Comparison of ENCODE assay signal across 15 cellular contexts in the genomic region with DNA sequence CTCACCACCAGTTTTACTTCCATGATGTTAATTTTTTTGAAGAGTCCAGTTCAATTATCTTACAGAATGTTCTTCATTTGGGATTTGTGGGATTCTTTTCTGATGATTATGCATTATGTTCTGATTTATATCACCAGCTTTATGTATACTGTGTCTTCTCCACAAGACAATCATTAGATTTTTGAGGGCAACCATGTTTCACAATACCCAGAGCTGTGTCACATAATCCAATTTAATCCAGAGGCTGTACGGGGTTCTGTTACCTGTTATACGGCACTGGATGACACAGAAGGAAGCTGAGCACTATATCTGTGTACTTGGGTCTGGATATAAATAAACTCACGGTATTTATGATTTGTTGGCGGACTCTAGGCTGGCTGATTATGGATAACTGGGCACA. TPM values are rescaled to one million over a fixed set of nuclear protein-coding genes. Genes with fewer than 3 reads are reported as not detected.
DNase-seq lines count a peak whose midpoint lies in the region; ATAC-seq and TF ChIP-seq lines count a peak whose summit lies in the region.
"Had no signal": no experiment of that assay in that cellular context is flagged by ENCODE, and none has a peak within 500 bp of the region (broad histone marks: within the 10 kb centered on the region; RNA-seq: fewer than 3 reads in every experiment).

No MANE protein-coding gene starts in this region.

- H3K36me3 ChIP-seq in IMR-90 (ENCODE audit: control insufficient read depth, insufficient read depth, low read length) (no peaks in the 10 kb centered on the region), SK-N-SH (replicated peaks in 1 of 2; ENCODE audit: control insufficient read depth in 1 of 2, insufficient read depth in 2 of 2, low read length in 1 of 2) (no peaks in the 10 kb centered on the region)
- H3K36me3 ChIP-seq: BLaER1 had no signal

- H3K27ac ChIP-seq in IMR-90 (ENCODE audit: insufficient read depth, low read length) (no peak overlapping the region), SK-N-SH (ENCODE audit: low read depth in 2 of 2, low read length in 1 of 2) (no peak overlapping the region)
- H3K27ac ChIP-seq: 22Rv1, BLaER1 had no signal

- no peak overlapping the region for H4K91ac ChIP-seq in IMR-90 (ENCODE audit: insufficient read depth, low read depth, low read length)

- POLR2A ChIA-PET in IMR-90 (lab: Charles Lee; ENCODE audit: unreplicated experiment): no interaction called here
- POLR2A ChIA-PET in SK-N-SH (lab: Yijun Ruan, JAX): no interaction called here

- no TSS peak for BruUV-seq in IMR-90 (replicated peaks; lab: Mats Ljungman, UMichigan)

- dilution Hi-C loops in IMR-90 (cut with HindIII; ENCODE audit: low sequenced_read_pairs, unreplicated experiment): no loop called here

- no peak overlapping the region for H4K5ac ChIP-seq in IMR-90 (ENCODE audit: low read depth, low read length)

- H3K9me3 Mint-ChIP-seq in mesothelial cell of epicardium: no peaks in the 10 kb centered on the region
- H3K9me3 Mint-ChIP-seq: CD4-positive, alpha-beta memory T cell; H9 had no signal

- WGBS in IMR-90 (ENCODE audit: extremely low coverage in 2 of 2, insufficient read length in 1 of 2), 2 experiments: 100% methylated on average over 2 of the region's 4 CpGs; no CpG with 5 or more reads in 1 of the 2 experiments
- WGBS in SK-N-SH (ENCODE audit: low lambda C conversion rate): 35% methylated on average over 4 of the region's 4 CpGs

- H3K9me1 ChIP-seq in IMR-90 (ENCODE audit: insufficient read depth, low read length): no peaks in the 10 kb centered on the region

- H3K27me3 Mint-ChIP-seq in mesothelial cell of epicardium (ENCODE audit: low read depth): no peaks in the 10 kb centered on the region
- H3K27me3 Mint-ChIP-seq: CD4-positive, alpha-beta memory T cell had no signal

- no peaks in the 10 kb centered on the region for H3K4me1 Mint-ChIP-seq in mesothelial cell of epicardium
- H3K4me1 Mint-ChIP-seq: CD14-positive monocyte; CD4-positive, alpha-beta memory T cell; H9 had no signal

- no peaks in the 10 kb centered on the region for H3K9me2 ChIP-seq in SK-N-SH

- H2AK5ac ChIP-seq in IMR-90 (ENCODE audit: low read depth, low read length): no peak overlapping the region

- TF ChIP-seq EP300 in SK-N-SH (IDR thresholded peaks at IDR 0.05; ENCODE audit: borderline replicate concordance in 1 of 2, low read depth in 1 of 2, low read length in 1 of 2): no peak

- no peak overlapping the region for H3K4ac ChIP-seq in IMR-90 (ENCODE audit: low read depth, low read length)

- peaks cover 3% of the 10 kb centered on the region; the same call in 1 of the 2 replicates for H3K27me3 ChIP-seq in IMR-90 (ENCODE audit: control insufficient read depth, insufficient read depth, low read length)
- H3K27me3 ChIP-seq in SK-N-SH (ENCODE audit: insufficient read depth): no peaks in the 10 kb centered on the region
- H3K27me3 ChIP-seq: BLaER1 had no signal

- no peak overlapping the region for H2BK20ac ChIP-seq in IMR-90 (ENCODE audit: low read depth, low read length)

- no peaks in the 10 kb centered on the region for H3F3A ChIP-seq in SK-N-SH (replicated peaks; ENCODE audit: insufficient read depth)

- H3K9me3 ChIP-seq in IMR-90 (ENCODE audit: control insufficient read depth, insufficient read depth, low read length) (no peaks in the 10 kb centered on the region), SK-N-SH (no peaks in the 10 kb centered on the region)
- H3K9me3 ChIP-seq: BLaER1 had no signal

- no peak overlapping the region for H3K4me3 Mint-ChIP-seq in mesothelial cell of epicardium
- H3K4me3 Mint-ChIP-seq: CD14-positive monocyte; CD4-positive, alpha-beta memory T cell; H9 had no signal

- no peaks in the 10 kb centered on the region for H3K79me1 ChIP-seq in IMR-90 (ENCODE audit: low read depth in 1 of 2, low read length in 2 of 2)

- H3K79me2 ChIP-seq in SK-N-SH (ENCODE audit: insufficient read depth): no peaks in the 10 kb centered on the region

- H2BK5ac ChIP-seq in IMR-90 (ENCODE audit: low read depth, low read length, poor library complexity, severe bottlenecking): no peak overlapping the region

- TF ChIP-seq RAD21 in IMR-90 (IDR thresholded peaks at IDR 0.05; ENCODE audit: low read length): no peak
- TF ChIP-seq RAD21 in SK-N-SH (IDR thresholded peaks at IDR 0.05; ENCODE audit: low read length): no peak

- H3K23ac ChIP-seq in IMR-90 (ENCODE audit: low read depth, low read length): no peak overlapping the region

- H3K4me2 ChIP-seq in IMR-90 (ENCODE audit: low read depth, low read length) (no peak overlapping the region), SK-N-SH (no peak overlapping the region)
- H3K4me2 ChIP-seq: BLaER1 had no signal

- H3K9ac ChIP-seq in IMR-90 (ENCODE audit: low read depth, low read length) (no peak overlapping the region), SK-N-SH (no peak overlapping the region)
- H3K9ac ChIP-seq: BLaER1 had no signal

- DNase-seq in left ventricle myocardium superior: no peak
- no peak for DNase-seq in left cardiac atrium
- no peak for DNase-seq in IMR-90
- peak; percentile 23 for DNase-seq in SK-N-SH
- no peak for DNase-seq in RPMI8226
- no peak for DNase-seq in mesothelial cell of epicardium (ENCODE audit: low spot score in 2 of 2, unreplicated experiment in 2 of 2)
- DNase-seq: CD4-positive, alpha-beta memory T cell; DMS79 treated with DMSO at 0.1 percent for 48 hours; GF-D8; H9 had no signal

- no peak overlapping the region for H3K27ac Mint-ChIP-seq in mesothelial cell of epicardium
- H3K27ac Mint-ChIP-seq: CD14-positive monocyte; CD4-positive, alpha-beta memory T cell; H9 had no signal

- TF ChIP-seq POLR2A in IMR-90 (IDR thresholded peaks at IDR 0.05; ENCODE audit: low read depth, low read length): no peak

- peaks cover 3% of the 10 kb centered on the region for H3K36me3 Mint-ChIP-seq in mesothelial cell of epicardium
- H3K36me3 Mint-ChIP-seq: CD4-positive, alpha-beta memory T cell had no signal

- H3K14ac ChIP-seq in IMR-90 (replicated peaks; ENCODE audit: low read depth, low read length): no peak overlapping the region

- no peak overlapping the region for H3K18ac ChIP-seq in IMR-90 (ENCODE audit: low read depth, low read length)

- in situ Hi-C loops in IMR-90 (cut with MboI; ENCODE audit: low sequenced_read_pairs): no loop called here

- H3K4me1 ChIP-seq in IMR-90 (ENCODE audit: control insufficient read depth, insufficient read depth, low read length): no peaks in the 10 kb centered on the region
- peaks cover 0 to 3% of the 10 kb centered on the region in 2 experiments; a peak in 1 of 4 replicates for H3K4me1 ChIP-seq in SK-N-SH (ENCODE audit: control insufficient read depth in 1 of 2, insufficient read depth in 2 of 2, low read depth in 1 of 2, low read length in 1 of 2)

- intact Hi-C loops in left ventricle myocardium superior (cut with micrococcal nuclease): no loop called here
- intact Hi-C loops in left cardiac atrium (cut with DNase I): no loop called here
- intact Hi-C loops in IMR-90 (cut with micrococcal nuclease): no loop called here

- no peak overlapping the region for H3K56ac ChIP-seq in IMR-90 (ENCODE audit: extremely low read depth, insufficient read depth, low read length)

- CTCF ChIA-PET in IMR-90 (lab: Yijun Ruan, JAX) (no interaction called here), SK-N-SH (lab: Yijun Ruan, JAX) (interaction anchor here (1.5 kb wide), 1 partner anchor 19 kb away, joined by 3 read pairs; no protein-coding TSS in a partner anchor)

- H3K4me3 ChIP-seq in IMR-90 (ENCODE audit: insufficient read depth, low read depth, low read length) (no peak overlapping the region), SK-N-SH (ENCODE audit: low read depth in 2 of 2, low read length in 1 of 2) (no peak overlapping the region)
- H3K4me3 ChIP-seq: BLaER1 had no signal

- ATAC-seq in left ventricle myocardium superior (peak; percentile 36), left cardiac atrium (no peak), IMR-90 (ENCODE audit: low read depth) (no peak), esophagus mucosa (peak; percentile 65), HG03469 (IDR thresholded peaks at IDR 0.05; ENCODE audit: unreplicated experiment) (no peak)

- H4K20me1 ChIP-seq in IMR-90 (ENCODE audit: insufficient read depth, low read length) (no peaks in the 10 kb centered on the region), SK-N-SH (ENCODE audit: insufficient read depth) (no peaks in the 10 kb centered on the region)
- H4K20me1 ChIP-seq: BLaER1 had no signal

- TF ChIP-seq CTCF in IMR-90 (conservative IDR thresholded peaks at IDR 0.05; ENCODE audit: low read depth, low read length) (no peak), SK-N-SH (IDR thresholded peaks at IDR 0.05) (no peak), mesothelial cell of epicardium (IDR thresholded peaks at IDR 0.05; ENCODE audit: unreplicated experiment) (no peak)

- no peak overlapping the region for H2AK9ac ChIP-seq in IMR-90 (replicated peaks; ENCODE audit: low read depth, low read length, poor library complexity)

- H4K8ac ChIP-seq in IMR-90 (ENCODE audit: low read depth in 2 of 2, low read length in 2 of 2): no peak overlapping the region

- no peak overlapping the region for H2BK15ac ChIP-seq in IMR-90 (ENCODE audit: low read depth, low read length)

- no peak overlapping the region for H2BK120ac ChIP-seq in IMR-90 (ENCODE audit: low read depth, low read length)

- no peak overlapping the region for H2AFZ ChIP-seq in IMR-90 (replicated peaks; ENCODE audit: low read length, poor library complexity)
- H2AFZ ChIP-seq in SK-N-SH (ENCODE audit: low read depth): no peak overlapping the region

RNA-seq across cellular contexts. Expression of a gene that starts 41.6 kb away (rescaled TPM):
- total RNA-seq in left ventricle myocardium superior: 84.7 TPM
- total RNA-seq in left cardiac atrium: 100 to 1,000 TPM; 118 to 142 TPM
- 232 and 305 TPM in 2 replicates for total RNA-seq in IMR-90 (2012; rRNA removed)
- polyA plus RNA-seq in IMR-90 (2012; rRNA removed): 468 and 481 TPM in 2 replicates
- polyA plus RNA-seq in IMR-90 (2012; cell fraction: cytosol; rRNA removed): 279 and 282 TPM in 2 replicates
- 170 and 221 TPM in 2 replicates for polyA plus RNA-seq in IMR-90 (2012; cell fraction: nucleus; rRNA removed; ENCODE audit: low replicate concordance)
- polyA plus RNA-seq in SK-N-SH (2012; rRNA removed): 420 and 596 TPM in 2 replicates
- polyA plus RNA-seq in SK-N-SH (2012; cell fraction: cytosol; rRNA removed): 321 and 410 TPM in 2 replicates
- 270 and 432 TPM in 2 replicates for polyA plus RNA-seq in SK-N-SH (2012; cell fraction: nucleus; rRNA removed)
- 140 TPM for total RNA-seq in esophagus mucosa
- 142 to 151 TPM (median 146 TPM) in 3 replicates for total RNA-seq in mesothelial cell of epicardium

RNA-seq across cellular contexts. Expression of a gene that starts 41.8 kb away (rescaled TPM):
- 4.9 TPM for total RNA-seq in left ventricle myocardium superior
- total RNA-seq in left cardiac atrium: 1 to 10 TPM; 3.8 to 6.0 TPM
- 7.5 and 10.8 TPM in 2 replicates for total RNA-seq in IMR-90 (2012; rRNA removed)
- polyA plus RNA-seq in IMR-90 (2012; rRNA removed): 2.6 and 3.3 TPM in 2 replicates
- polyA plus RNA-seq in IMR-90 (2012; cell fraction: cytosol; rRNA removed): 0.42 and 0.84 TPM in 2 replicates
- polyA plus RNA-seq in IMR-90 (2012; cell fraction: nucleus; rRNA removed; ENCODE audit: low replicate concordance): 1.9 TPM in 2 replicates
- polyA plus RNA-seq in SK-N-SH (2012; rRNA removed): 2.3 and 2.5 TPM in 2 replicates
- 2.6 TPM in 2 replicates for polyA plus RNA-seq in SK-N-SH (2012; cell fraction: cytosol; rRNA removed)
- 2.6 and 2.7 TPM in 2 replicates for polyA plus RNA-seq in SK-N-SH (2012; cell fraction: nucleus; rRNA removed)
- 6.3 TPM for total RNA-seq in esophagus mucosa
- 8.8 to 13.6 TPM (median 9.0 TPM) in 3 replicates for total RNA-seq in mesothelial cell of epicardium

RNA-seq across cellular contexts. Expression of a gene that starts 41.8 kb away (rescaled TPM):
- 4.4 TPM for total RNA-seq in left ventricle myocardium superior
- 1 to 10 TPM; 4.8 to 6.8 TPM for total RNA-seq in left cardiac atrium
- total RNA-seq in IMR-90 (2012; rRNA removed): 1.1 and 1.8 TPM in 2 replicates
- 0.62 and 1.3 TPM in 2 replicates for polyA plus RNA-seq in IMR-90 (2012; rRNA removed)
- polyA plus RNA-seq in IMR-90 (2012; cell fraction: cytosol; rRNA removed): 0.55 and 0.96 TPM in 2 replicates
- polyA plus RNA-seq in IMR-90 (2012; cell fraction: nucleus; rRNA removed; ENCODE audit: low replicate concordance): 0.74 and 2.4 TPM in 2 replicates
- polyA plus RNA-seq in SK-N-SH (2012; rRNA removed): 3.2 and 3.5 TPM in 2 replicates
- polyA plus RNA-seq in SK-N-SH (2012; cell fraction: cytosol; rRNA removed): 2.7 and 2.9 TPM in 2 replicates
- polyA plus RNA-seq in SK-N-SH (2012; cell fraction: nucleus; rRNA removed): 3.4 and 5.5 TPM in 2 replicates
- total RNA-seq in esophagus mucosa: 1.6 TPM
- total RNA-seq in mesothelial cell of epicardium: 4.9 to 6.4 TPM (median 6.3 TPM) in 3 replicates

Comparison
In these comparisons a context has a peak if more than half of its experiments do, and no peak if none do; other contexts are left out.
1. ATAC-seq: peak in left ventricle myocardium superior (single experiment) and esophagus mucosa (single experiment); none in left cardiac atrium (0 of 2), IMR-90 (single experiment) and HG03469 (single experiment).